In the genomic region with DNA sequence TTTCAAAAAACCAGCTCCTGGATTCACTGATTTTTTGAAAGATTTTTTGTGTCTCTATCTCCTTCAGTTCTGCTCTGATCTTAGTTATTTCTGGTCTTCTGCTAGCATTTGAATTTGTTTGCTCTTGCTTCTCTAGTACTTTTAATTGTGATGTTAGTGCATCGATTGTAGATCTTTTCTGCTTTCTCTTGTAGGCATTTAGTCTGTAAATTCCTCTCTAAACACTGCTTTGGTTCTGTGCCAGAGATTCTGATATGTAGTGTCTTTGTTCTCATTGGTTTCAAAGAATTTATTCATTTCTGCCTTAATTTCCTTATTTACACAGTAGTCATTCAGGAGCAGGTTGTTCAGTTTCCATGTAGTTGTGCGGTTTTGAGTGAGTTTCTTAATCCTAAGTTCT, we compare ENCODE assay signal across 7 cellular contexts.
DNase-seq lines count a peak whose midpoint lies in the region; ATAC-seq, FAIRE-seq and TF ChIP-seq lines count a peak whose summit lies in the region.
"Not testable (repeated sequence)": the region's sequence is repeated elsewhere in the genome, so short reads cannot be mapped to it uniquely, and the experiment has no call there.

No MANE protein-coding gene starts in this region.

- H2AFZ ChIP-seq in OCI-LY1 (ENCODE audit: low read length) = peak overlapping the region; percentile 32; the same call in 1 of the 2 replicates
- not testable (repeated sequence) for H2AFZ ChIP-seq in HepG2 (ENCODE audit: low read length)

- not testable (repeated sequence) for TF ChIP-seq CTCF in CD8-positive, alpha-beta T cell (IDR thresholded peaks at IDR 0.05); OCI-LY1 (IDR thresholded peaks at IDR 0.05; ENCODE audit: low read length); HepG2 (CRISPR knock-in tag; IDR thresholded peaks at IDR 0.05)

- H3K9me3 ChIP-seq in CD8-positive, alpha-beta T cell (ENCODE audit: low read length); OCI-LY1 (ENCODE audit: low read length); HepG2 (ENCODE audit: low read length): not testable (repeated sequence)

- DNase-seq in CD8-positive, alpha-beta T cell; activated CD4-positive, alpha-beta T cell treated with anti-CD3 and anti-CD28 coated beads, Interleukin-2, amount 10 ng/mL, durations not matched to agents 24 days and 14 days: not testable (repeated sequence)
- DNase-seq in HT-29 (ENCODE audit: low spot score) = peak; percentile 48
- peak; percentile 18 for DNase-seq in NCI-H2196 (lab: John Stamatoyannopoulos, UW; ENCODE audit: unreplicated experiment)
- DNase-seq in HepG2 (ENCODE audit: low spot score) = peak; percentile 73

- H4K20me1 ChIP-seq in OCI-LY1 (ENCODE audit: insufficient read depth, low read length); HepG2 (ENCODE audit: insufficient read depth, low read length): not testable (repeated sequence)

- in situ Hi-C loops in HepG2 (cut with HindIII; ENCODE audit: extremely low pct_ligation_motif_present, low pct_unique_long_range_greater_than_20kb) = not testable (repeated sequence)

- H3K4me1 ChIP-seq in CD8-positive, alpha-beta T cell (ENCODE audit: insufficient read depth, low read length) = peaks cover 22% of the 10 kb centered on the region
- H3K4me1 ChIP-seq in OCI-LY1 (ENCODE audit: insufficient read depth, low read length, severe bottlenecking) = not testable (repeated sequence)
- peaks cover 35% of the 10 kb centered on the region for H3K4me1 ChIP-seq in HepG2 (ENCODE audit: insufficient read depth, low read length)

- intact Hi-C loops in CD8-positive, alpha-beta T cell (cut with DNase I, micrococcal nuclease); activated CD4-positive, alpha-beta T cell treated with anti-CD3 and anti-CD28 coated beads, Interleukin-2, amount 10 ng/mL, durations not matched to agents 24 days and 14 days (cut with micrococcal nuclease): not testable (repeated sequence)
- intact Hi-C loops in HepG2 (cut with micrococcal nuclease; ENCODE audit: unreplicated experiment) = loop anchor here (10.0 kb wide), 1 partner anchor 96 kb away; a partner anchor contains a TSS

- ATAC-seq in CD8-positive, alpha-beta T cell; HepG2: not testable (repeated sequence)

- CTCF ChIA-PET in CD8-positive, alpha-beta T cell (lab: Charles Lee); HepG2 (lab: Yijun Ruan, JAX; ENCODE audit: low intra/inter-chr PET ratio, low total read pairs): not testable (repeated sequence)

- not testable (repeated sequence) for H3K79me2 ChIP-seq in OCI-LY1 (ENCODE audit: insufficient read depth, low read length)
- H3K79me2 ChIP-seq in HepG2 (ENCODE audit: insufficient read depth, low read length) = peaks cover 36% of the 10 kb centered on the region

- not testable (repeated sequence) for H3K27me3 Mint-ChIP-seq in CD8-positive, alpha-beta T cell (ENCODE audit: low read depth); activated CD4-positive, alpha-beta T cell treated with anti-CD3 and anti-CD28 coated beads, Interleukin-2, amount 10 ng/mL, durations not matched to agents 24 days and 14 days; activated naive CD4-positive, alpha-beta T cell treated with anti-CD3 and anti-CD28 coated beads, Interleukin-2, amount 50 U/mL, for 24 hours

- not testable (repeated sequence) for H3K4me2 ChIP-seq in OCI-LY1 (ENCODE audit: low read length)
- peak overlapping the region; percentile 34 for H3K4me2 ChIP-seq in HepG2 (ENCODE audit: low read depth, low read length)

- H3K4me3 Mint-ChIP-seq in CD8-positive, alpha-beta T cell; activated naive CD4-positive, alpha-beta T cell treated with anti-CD3 and anti-CD28 coated beads, Interleukin-2, amount 50 U/mL, for 24 hours: not testable (repeated sequence)
- peak overlapping the region; percentile 6 for H3K4me3 Mint-ChIP-seq in activated CD4-positive, alpha-beta T cell treated with anti-CD3 and anti-CD28 coated beads, Interleukin-2, amount 10 ng/mL, durations not matched to agents 24 days and 14 days

- TF ChIP-seq EP300 in HepG2 (IDR thresholded peaks at IDR 0.05; ENCODE audit: low read depth in 2 of 2, low read length in 2 of 2); HepG2 (CRISPR knock-in tag; IDR thresholded peaks at IDR 0.05; ENCODE audit: borderline replicate concordance): not testable (repeated sequence)

- not testable (repeated sequence) for H3K9me2 ChIP-seq in OCI-LY1 (ENCODE audit: low read depth, low read length)

- WGBS in HepG2 (ENCODE audit: low lambda C conversion rate) = 5% methylated on average over 2 of the region's 2 CpGs

- peaks cover 64% of the 10 kb centered on the region for H3K36me3 Mint-ChIP-seq in CD8-positive, alpha-beta T cell
- H3K36me3 Mint-ChIP-seq in activated CD4-positive, alpha-beta T cell treated with anti-CD3 and anti-CD28 coated beads, Interleukin-2, amount 10 ng/mL, durations not matched to agents 24 days and 14 days (ENCODE audit: low read depth) = peaks cover 75% of the 10 kb centered on the region
- peaks cover 42% of the 10 kb centered on the region for H3K36me3 Mint-ChIP-seq in activated naive CD4-positive, alpha-beta T cell treated with anti-CD3 and anti-CD28 coated beads, Interleukin-2, amount 50 U/mL, for 24 hours

- H3K4me1 Mint-ChIP-seq in CD8-positive, alpha-beta T cell (ENCODE audit: low read depth) = peaks cover 71% of the 10 kb centered on the region
- peaks cover 57% of the 10 kb centered on the region for H3K4me1 Mint-ChIP-seq in activated CD4-positive, alpha-beta T cell treated with anti-CD3 and anti-CD28 coated beads, Interleukin-2, amount 10 ng/mL, durations not matched to agents 24 days and 14 days
- H3K4me1 Mint-ChIP-seq in activated naive CD4-positive, alpha-beta T cell treated with anti-CD3 and anti-CD28 coated beads, Interleukin-2, amount 50 U/mL, for 24 hours = peaks cover 81% of the 10 kb centered on the region

- TF ChIP-seq POLR2A in HepG2 (IDR thresholded peaks at IDR 0.05; ENCODE audit: insufficient read depth in 1 of 2, low read depth in 2 of 2, low read length in 2 of 2) = not testable (repeated sequence)

- peaks cover 17% of the 10 kb centered on the region for H3K9me3 Mint-ChIP-seq in CD8-positive, alpha-beta T cell
- peaks cover 36% of the 10 kb centered on the region for H3K9me3 Mint-ChIP-seq in activated CD4-positive, alpha-beta T cell treated with anti-CD3 and anti-CD28 coated beads, Interleukin-2, amount 10 ng/mL, durations not matched to agents 24 days and 14 days
- not testable (repeated sequence) for H3K9me3 Mint-ChIP-seq in activated naive CD4-positive, alpha-beta T cell treated with anti-CD3 and anti-CD28 coated beads, Interleukin-2, amount 50 U/mL, for 24 hours

- FAIRE-seq in HepG2 (lab: Jason Lieb, UNC) = not testable (repeated sequence)

- peak overlapping the region; percentile 15 for H3K27ac Mint-ChIP-seq in CD8-positive, alpha-beta T cell
- not testable (repeated sequence) for H3K27ac Mint-ChIP-seq in activated CD4-positive, alpha-beta T cell treated with anti-CD3 and anti-CD28 coated beads, Interleukin-2, amount 10 ng/mL, durations not matched to agents 24 days and 14 days
- peak overlapping the region; percentile 64 for H3K27ac Mint-ChIP-seq in activated naive CD4-positive, alpha-beta T cell treated with anti-CD3 and anti-CD28 coated beads, Interleukin-2, amount 50 U/mL, for 24 hours

- POLR2A ChIA-PET in CD8-positive, alpha-beta T cell (lab: Charles Lee); HepG2 (lab: Yijun Ruan, JAX): not testable (repeated sequence)

- BruUV-seq in HepG2 (replicated peaks; lab: Mats Ljungman, UMichigan) = not testable (repeated sequence)

- not testable (repeated sequence) for H3K36me3 ChIP-seq in CD8-positive, alpha-beta T cell (ENCODE audit: insufficient read depth, low read length); OCI-LY1 (ENCODE audit: insufficient read depth, low read length); HepG2 (replicated peaks in 1 of 2; ENCODE audit: control insufficient read depth in 1 of 2, insufficient read depth in 2 of 2, low read length in 2 of 2)

- not testable (repeated sequence) for H3F3A ChIP-seq in OCI-LY1 (ENCODE audit: insufficient read depth, low read length)

- H3K27ac ChIP-seq in CD8-positive, alpha-beta T cell (ENCODE audit: low read depth, low read length); OCI-LY1 (ENCODE audit: low read depth, low read length, poor library complexity, severe bottlenecking): not testable (repeated sequence)
- H3K27ac ChIP-seq in HepG2 (ENCODE audit: extremely low read length, insufficient read depth, low read length) = peak overlapping the region; percentile 9

- not testable (repeated sequence) for TF ChIP-seq RAD21 in HepG2 (CRISPR knock-in tag; IDR thresholded peaks at IDR 0.05)

- not testable (repeated sequence) for H3K27me3 ChIP-seq in CD8-positive, alpha-beta T cell (ENCODE audit: insufficient read depth, low read length); OCI-LY1 (ENCODE audit: insufficient read depth, low read length); HepG2 (ENCODE audit: control insufficient read depth in 1 of 2, insufficient read depth in 2 of 2, low read length in 2 of 2)

- H3K4me3 ChIP-seq in CD8-positive, alpha-beta T cell (ENCODE audit: low read depth, low read length); OCI-LY1 (ENCODE audit: low read depth, low read length, poor library complexity, severe bottlenecking); HepG2 (replicated peaks in 1 of 3; ENCODE audit: insufficient read depth in 1 of 3, low read depth in 2 of 3, low read length in 3 of 3): not testable (repeated sequence)

- H3K9ac ChIP-seq in OCI-LY1 (ENCODE audit: low read length); HepG2 (ENCODE audit: insufficient read depth, low read depth, low read length): not testable (repeated sequence)

TF ChIP-seq in HepG2, 621 proteins besides CTCF, POLR2A, EP300 and RAD21 (continues in another document):
- TF ChIP-seq NKX3-1 (CRISPR knock-in tag; IDR thresholded peaks at IDR 0.05) (0 out of 2 replicates have a peak, but pooled peaks have one; percentile 4), SOX13 (CRISPR knock-in tag; conservative IDR thresholded peaks at IDR 0.05 in 1 of 2, IDR thresholded peaks at IDR 0.05 in 1 of 2) (peak in 1 of 2 experiments; percentile 40; a peak in 1 of 4 replicates), TCF7 (IDR thresholded peaks at IDR 0.05; ENCODE audit: low read depth) (0 out of 2 replicates have a peak, but pooled peaks have one; percentile 16), FOXA3 (CRISPR knock-in tag; IDR thresholded peaks at IDR 0.05) (0 out of 2 replicates have a peak, but pooled peaks have one; percentile 16), TBX3 (IDR thresholded peaks at IDR 0.05; ENCODE audit: borderline replicate concordance) (peak; percentile 24; the same call in 1 of the 2 replicates), BCL6 (CRISPR knock-in tag; IDR thresholded peaks at IDR 0.05) (peak; percentile 68)
- TF ChIP-seq SOX13 (IDR thresholded peaks at IDR 0.05) = not testable (repeated sequence)
